In genomic region chr20:57596358-57596757, GRCh38 we compare ENCODE assay signal across 19 cellular contexts. TPM values are rescaled to one million over a fixed set of nuclear protein-coding genes. Genes with fewer than 3 reads are reported as not detected.
A peak's percentile ranks its signal among the peaks of the same experiment; 100 is the strongest.
DNase-seq lines count a peak whose midpoint lies in the region; ATAC-seq and TF ChIP-seq lines count a peak whose summit lies in the region.
"Had no signal": no experiment of that assay in that cellular context is flagged by ENCODE, and none has a peak within 500 bp of the region (broad histone marks: within the 10 kb centered on the region; RNA-seq: fewer than 3 reads in every experiment).

No MANE protein-coding gene starts in this region.

- TF ChIP-seq CTCF in GM23338 (conservative IDR thresholded peaks at IDR 0.05; ENCODE audit: low read depth in 2 of 2) = no peak
- no peak for TF ChIP-seq CTCF in MM.1S (IDR thresholded peaks at IDR 0.05; ENCODE audit: low read length)
- no peak for TF ChIP-seq CTCF in WTC11 (IDR thresholded peaks at IDR 0.05)
- no peak for TF ChIP-seq CTCF in osteoblast (IDR thresholded peaks at IDR 0.05; ENCODE audit: extremely low read depth, low read depth, low read length)
- no peak for TF ChIP-seq CTCF in thyroid gland (IDR thresholded peaks at IDR 0.05)

- H3K9me3 ChIP-seq in MM.1S (replicated peaks; ENCODE audit: insufficient read depth, low read length) (no peaks in the 10 kb centered on the region), osteoblast (ENCODE audit: low read depth, low read length) (no peaks in the 10 kb centered on the region), thyroid gland (no peaks in the 10 kb centered on the region)
- H3K9me3 ChIP-seq: BLaER1, SJSA1 had no signal

- H3K4me1 Mint-ChIP-seq in GM23338 (peaks cover 10% of the 10 kb centered on the region), WTC11 (peaks cover 14% of the 10 kb centered on the region)

- H4K20me1 ChIP-seq in GM23338 (replicated peaks; ENCODE audit: insufficient read depth) (no peaks in the 10 kb centered on the region), MM.1S (ENCODE audit: insufficient read depth, low read length) (no peaks in the 10 kb centered on the region), osteoblast (ENCODE audit: insufficient read depth, low read length) (no peaks in the 10 kb centered on the region)
- H4K20me1 ChIP-seq: BLaER1 had no signal

- DNase-seq in GM23338 (ENCODE audit: low spot score) (no peak), MM.1S (no peak), WTC11 (ENCODE audit: low spot score) (no peak), osteoblast (ENCODE audit: insufficient read length, low spot score, missing footprints) (peak; percentile 36), DMS153 (lab: John Stamatoyannopoulos, UW) (no peak), thyroid gland (no peak)
- DNase-seq: NCI-H2029 treated with DMSO at 0.1 percent for 48 hours, NCI-H446 treated with DMSO at 0.1 percent for 48 hours had no signal

- H3K9me3 Mint-ChIP-seq in GM23338 (no peaks in the 10 kb centered on the region; the same call in 2 of the 3 replicates), WTC11 (no peaks in the 10 kb centered on the region)
- H3K9me3 Mint-ChIP-seq: IgD-negative memory B cell; T-cell; T-helper 2 cell treated with Interferon-gamma antibody and Interleukin-4, amounts not matched to agents 5 μg/mL and 100 μg/mL, for 36 hours had no signal

- intact Hi-C loops in thyroid gland (cut with DNase I) = loop anchor here (5.0 to 10.0 kb wide), 2 partner anchors 212 to 616 kb away; no protein-coding TSS in a partner anchor

- H3K27ac ChIP-seq in GM23338 (ENCODE audit: low read depth) (no peak overlapping the region), MM.1S (ENCODE audit: low read length) (no peak overlapping the region), osteoblast (ENCODE audit: low read depth, low read length) (no peak overlapping the region), thyroid gland (no peak overlapping the region)
- H3K27ac ChIP-seq: BLaER1, GM23248, SJSA1 had no signal

- H3K27me3 Mint-ChIP-seq in GM23338 (ENCODE audit: insufficient read depth, low read depth, poor library complexity) (peaks cover 18% of the 10 kb centered on the region), WTC11 (ENCODE audit: low read depth) (no peaks in the 10 kb centered on the region)

- CTCF ChIA-PET in WTC11 (lab: Charles Lee) = interaction anchor here (0.6 to 5.5 kb wide), 11 partner anchors 15 to 612 kb away, joined by 3 to 53 read pairs (median 3); no protein-coding TSS in a partner anchor

- no peak overlapping the region for H3K4me3 Mint-ChIP-seq in GM23338
- no peak overlapping the region for H3K4me3 Mint-ChIP-seq in WTC11
- H3K4me3 Mint-ChIP-seq: CD4-positive, CD25-positive, alpha-beta regulatory T cell; T-helper 2 cell treated with Interferon-gamma antibody and Interleukin-4, amounts not matched to agents 5 μg/mL and 100 μg/mL, for 36 hours had no signal

- no peaks in the 10 kb centered on the region; the same call in 1 of the 2 replicates for H3K4me1 ChIP-seq in GM23338 (ENCODE audit: insufficient read depth)
- H3K4me1 ChIP-seq in MM.1S (ENCODE audit: low read length) = no peaks in the 10 kb centered on the region
- H3K4me1 ChIP-seq in osteoblast (ENCODE audit: insufficient read depth, low read length) = no peaks in the 10 kb centered on the region
- peaks cover 2 to 7% of the 10 kb centered on the region in 2 donors for H3K4me1 ChIP-seq in thyroid gland

- ATAC-seq in GM23338 = no peak
- no peak for ATAC-seq in WTC11
- ATAC-seq in HG02973 (IDR thresholded peaks at IDR 0.05; ENCODE audit: unreplicated experiment) = no peak

- H3K36me3 Mint-ChIP-seq in GM23338 (ENCODE audit: low read depth) (no peaks in the 10 kb centered on the region), WTC11 (no peaks in the 10 kb centered on the region)
- H3K36me3 Mint-ChIP-seq: CD4-positive, CD25-positive, alpha-beta regulatory T cell; T-cell had no signal

- H3K4me3 ChIP-seq in GM23338 = no peak overlapping the region
- H3K4me3 ChIP-seq in MM.1S (ENCODE audit: low read length) = no peak overlapping the region
- H3K4me3 ChIP-seq in osteoblast (ENCODE audit: insufficient read depth, low read length) = no peak overlapping the region
- no peak overlapping the region for H3K4me3 ChIP-seq in thyroid gland (replicated peaks in 1 of 3)
- H3K4me3 ChIP-seq: BLaER1, GM23248, SJSA1 had no signal

- 65 to 75% methylated on average over 11 of the region's 11 CpGs for WGBS in thyroid gland, 2 donors

- no peaks in the 10 kb centered on the region for H3K27me3 ChIP-seq in GM23338 (ENCODE audit: insufficient read depth)
- H3K27me3 ChIP-seq in MM.1S (replicated peaks; ENCODE audit: insufficient read depth, low read length) = peaks cover 30% of the 10 kb centered on the region
- H3K27me3 ChIP-seq in osteoblast (ENCODE audit: insufficient read depth, low read length) = no peaks in the 10 kb centered on the region
- no peaks in the 10 kb centered on the region for H3K27me3 ChIP-seq in thyroid gland
- H3K27me3 ChIP-seq: BLaER1, SJSA1 had no signal

- H3K79me2 ChIP-seq in GM23338 (replicated peaks; ENCODE audit: insufficient read depth) (no peaks in the 10 kb centered on the region), MM.1S (ENCODE audit: low read length) (no peaks in the 10 kb centered on the region), osteoblast (ENCODE audit: insufficient read depth, low read length) (no peaks in the 10 kb centered on the region)

- H3F3A ChIP-seq in GM23338 (replicated peaks; ENCODE audit: low read depth) (0 out of 2 replicates have a peak, but pooled peaks cover 3% of the 10 kb centered on the region), MM.1S (ENCODE audit: insufficient read depth, low read length) (no peaks in the 10 kb centered on the region)

- H3K36me3 ChIP-seq in GM23338 (ENCODE audit: insufficient read depth) (no peaks in the 10 kb centered on the region), MM.1S (replicated peaks; ENCODE audit: insufficient read depth, low read length) (no peaks in the 10 kb centered on the region), osteoblast (ENCODE audit: insufficient read depth, low read length) (no peaks in the 10 kb centered on the region), thyroid gland (no peaks in the 10 kb centered on the region)
- H3K36me3 ChIP-seq: BLaER1, SJSA1 had no signal

- no peak for TF ChIP-seq POLR2A in thyroid gland (IDR thresholded peaks at IDR 0.05)

- POLR2A ChIA-PET in WTC11 (lab: Charles Lee) = interaction anchor here (1.5 kb wide), 1 partner anchor 16 kb away, joined by 3 read pairs; no protein-coding TSS in a partner anchor

- H3K9me2 ChIP-seq in GM23338 (ENCODE audit: insufficient read depth) (no peaks in the 10 kb centered on the region), MM.1S (replicated peaks; ENCODE audit: insufficient read depth, low read length) (no peaks in the 10 kb centered on the region)

- peak overlapping the region; percentile 95 for H2AFZ ChIP-seq in GM23338
- no peak overlapping the region for H2AFZ ChIP-seq in MM.1S (ENCODE audit: low read length)
- H2AFZ ChIP-seq in osteoblast (ENCODE audit: low read length) = no peak overlapping the region
- H2AFZ ChIP-seq: GM23248 had no signal

- no peak overlapping the region for H3K27ac Mint-ChIP-seq in GM23338
- H3K27ac Mint-ChIP-seq in WTC11 = no peak overlapping the region
- H3K27ac Mint-ChIP-seq: T-cell; T-helper 2 cell treated with Interferon-gamma antibody and Interleukin-4, amounts not matched to agents 5 μg/mL and 100 μg/mL, for 36 hours had no signal

- H3K4me2 ChIP-seq in GM23338 = 0 out of 2 replicates have a peak overlapping the region, but pooled peaks have one; percentile 78
- peak overlapping the region; percentile 75; the same call in 1 of the 2 replicates for H3K4me2 ChIP-seq in MM.1S (ENCODE audit: low read depth, low read length)
- no peak overlapping the region for H3K4me2 ChIP-seq in osteoblast (ENCODE audit: insufficient read depth, low read length)

- H3K9ac ChIP-seq in MM.1S (ENCODE audit: low read length) = no peak overlapping the region
- H3K9ac ChIP-seq: BLaER1, GM23248 had no signal

TF ChIP-seq in GM23338, 12 proteins besides CTCF, POLR2A, EP300 and RAD21 (continues in another document):
- no peak for TF ChIP-seq ZNF331 (CRISPR knock-in tag; IDR thresholded peaks at IDR 0.05; ENCODE audit: low read depth)
- no peak for TF ChIP-seq ETS1 (IDR thresholded peaks at IDR 0.05)
- TF ChIP-seq ZNF114 (CRISPR knock-in tag; IDR thresholded peaks at IDR 0.05) = no peak
- TF ChIP-seq EZH2phosphoT487 (IDR thresholded peaks at IDR 0.05; ENCODE audit: unreplicated experiment) = no peak
- TF ChIP-seq CREB1 (CRISPR knock-in tag; IDR thresholded peaks at IDR 0.05; ENCODE audit: low read depth) = no peak

TF ChIP-seq in WTC11, 78 proteins besides CTCF, POLR2A, EP300 and RAD21:
- TF ChIP-seq ETV6 (CRISPR knock-in tag; IDR thresholded peaks at IDR 0.05) (no peak), ZNF121 (CRISPR knock-in tag; IDR thresholded peaks at IDR 0.05) (0 out of 2 replicates have a peak, but pooled peaks have one; percentile 16)

RNA-seq across cellular contexts. Expression of gene ZBP1, which starts 23.9 kb away (rescaled TPM):
- not detected in 2 replicates for total RNA-seq in GM23338 (2014; rRNA removed; shearing (Covaris generic))
- not detected in 2 replicates for polyA plus RNA-seq in GM23338 (2016; fragmentation: Nextera tagmentation; extraction: Ambion mirVana)
- not detected in 3 replicates for total RNA-seq in WTC11 (2021)
- total RNA-seq in osteoblast = not detected in 2 replicates
- 1 to 10 TPM in 1 of 4 donors, under 1 TPM in 2, not detected in 1; 0.33 to 1.5 (median 0.34) TPM for total RNA-seq in thyroid gland
- total RNA-seq: GM23248, Right ventricle myocardium superior, SJSA1 had no signal
- polyA plus RNA-seq: GM23248 had no signal

RNA-seq across cellular contexts. Expression of gene PCK1, which starts 35.4 kb away (rescaled TPM):
- total RNA-seq in GM23338 (2014; rRNA removed; shearing (Covaris generic)) = not detected in 2 replicates
- polyA plus RNA-seq in GM23338 (2016; fragmentation: Nextera tagmentation; extraction: Ambion mirVana) = not detected in 2 replicates
- total RNA-seq in WTC11 (2021) (0.17 to 0.30 TPM (median 0.21 TPM) in 3 replicates), osteoblast (not detected in 2 replicates), thyroid gland (1 to 10 TPM in 3 of 4 donors, under 1 TPM in 1; 0.56 to 3.4 (median 2.2) TPM)
- total RNA-seq: CD4-positive, CD25-positive, alpha-beta regulatory T cell; Daoy; GM23248; M059J; SJSA1 had no signal
- polyA plus RNA-seq: CD4-positive, CD25-positive, alpha-beta regulatory T cell; GM23248; IgD-negative memory B cell had no signal
